ENCODE assay signal across 12 cellular contexts in genomic region chr10:127148933-127149220, GRCh38. TPM values are rescaled to one million over a fixed set of nuclear protein-coding genes. Genes with fewer than 3 reads are reported as not detected.
DNase-seq lines count a peak whose midpoint lies in the region; ATAC-seq, FAIRE-seq and TF ChIP-seq lines count a peak whose summit lies in the region.
"Had no signal": no experiment of that assay in that cellular context is flagged by ENCODE, and none has a peak within 500 bp of the region (broad histone marks: within the 10 kb centered on the region; RNA-seq: fewer than 3 reads in every experiment).

No MANE protein-coding gene starts in this region.

- DNase-seq in A549 (ENCODE audit: low read depth in 1 of 2, low spot score in 1 of 2) (peak; percentile 56 to 57), HPDE6-E6E7 (ENCODE audit: extremely low spot score) (peak; percentile 72), foreskin fibroblast (peak; percentile 85 to 89), GM12891 (ENCODE audit: insufficient read length, low spot score) (no peak), NCI-H345 (lab: John Stamatoyannopoulos, UW) (no peak), nucleus accumbens (lab: John Stamatoyannopoulos, UW) (no peak)
- peak; percentile 6 for DNase-seq in T-helper 2 cell treated with Interferon-gamma antibody and Interleukin-4, amounts not matched to agents 5 μg/mL and 100 μg/mL, for 36 hours (ENCODE audit: low spot score)
- DNase-seq: BE2C, cortex of kidney, NCI-H446 treated with DMSO at 0.1 percent for 48 hours, upper lobe of left lung had no signal

- CTCF ChIA-PET in A549 (lab: Yijun Ruan, JAX), result interaction anchor here (1.3 to 2.0 kb wide), 2 partner anchors 11 to 15 kb away, joined by 4 to 7 read pairs; no protein-coding TSS in a partner anchor

- no peaks in the 10 kb centered on the region for H3K36me3 Mint-ChIP-seq in T-helper 2 cell treated with Interferon-gamma antibody and Interleukin-4, amounts not matched to agents 5 μg/mL and 100 μg/mL, for 36 hours (ENCODE audit: low read depth)

- no peaks in the 10 kb centered on the region for H3K9me3 Mint-ChIP-seq in T-helper 2 cell treated with Interferon-gamma antibody and Interleukin-4, amounts not matched to agents 5 μg/mL and 100 μg/mL, for 36 hours

- TF ChIP-seq POLR2A in A549 (IDR thresholded peaks at IDR 0.05; ENCODE audit: low read length) (no peak), GM12891 (IDR thresholded peaks at IDR 0.05; ENCODE audit: low read depth, low read length) (no peak)

- H3K4me2 ChIP-seq in A549, result peak overlapping the region; percentile 81

- ATAC-seq in A549 (peak; percentile 73 to 80), HG02798 (IDR thresholded peaks at IDR 0.05; ENCODE audit: poor library complexity, unreplicated experiment) (no peak)

- POLR2A ChIA-PET in A549 (lab: Yijun Ruan, JAX), result interaction anchor here (1.0 kb wide), 1 partner anchor 45 kb away, joined by 3 read pairs; no protein-coding TSS in a partner anchor

- no peak overlapping the region for H3K4me3 Mint-ChIP-seq in T-helper 2 cell treated with Interferon-gamma antibody and Interleukin-4, amounts not matched to agents 5 μg/mL and 100 μg/mL, for 36 hours

- no peak overlapping the region for H3K27ac Mint-ChIP-seq in T-helper 2 cell treated with Interferon-gamma antibody and Interleukin-4, amounts not matched to agents 5 μg/mL and 100 μg/mL, for 36 hours

- H3K4me1 Mint-ChIP-seq in T-helper 2 cell treated with Interferon-gamma antibody and Interleukin-4, amounts not matched to agents 5 μg/mL and 100 μg/mL, for 36 hours (ENCODE audit: low read depth), result peaks cover 2% of the 10 kb centered on the region

- H3K27me3 Mint-ChIP-seq in T-helper 2 cell treated with Interferon-gamma antibody and Interleukin-4, amounts not matched to agents 5 μg/mL and 100 μg/mL, for 36 hours (ENCODE audit: low read depth), result no peaks in the 10 kb centered on the region

- TF ChIP-seq RAD21 in A549 (conservative IDR thresholded peaks at IDR 0.05 in 1 of 2, IDR thresholded peaks at IDR 0.05 in 1 of 2), result no peak

- no peak for TF ChIP-seq EP300 in A549 (IDR thresholded peaks at IDR 0.05)

- peak overlapping the region; percentile 10; the same call in 1 of the 3 replicates for H3K4me3 ChIP-seq in A549
- no peak overlapping the region for H3K4me3 ChIP-seq in foreskin fibroblast (ENCODE audit: low read depth in 1 of 2, low read length in 2 of 2)
- H3K4me3 ChIP-seq: upper lobe of left lung had no signal

- H3K9me3 ChIP-seq in A549, result no peaks in the 10 kb centered on the region
- H3K9me3 ChIP-seq: BE2C, upper lobe of left lung had no signal

- H3K4me1 ChIP-seq in A549, result peaks cover 66% of the 10 kb centered on the region
- H3K4me1 ChIP-seq: BE2C had no signal

- WGBS in A549 (ENCODE audit: missing lambda C conversion rate), result 0% methylated on average over 2 of the region's 2 CpGs

- H3K27ac ChIP-seq in A549, result peak overlapping the region; percentile 82 to 87
- H3K27ac ChIP-seq: upper lobe of left lung had no signal

- peak; percentile 32 for FAIRE-seq in A549 (lab: Jason Lieb, UNC)
- FAIRE-seq in GM12891 (lab: Jason Lieb, UNC), result no peak

- no peak for TF ChIP-seq CTCF in A549 (IDR thresholded peaks at IDR 0.05)
- TF ChIP-seq CTCF in foreskin fibroblast (IDR thresholded peaks at IDR 0.05; ENCODE audit: low read depth, low read length), result no peak

TF ChIP-seq in A549, 52 proteins besides CTCF, POLR2A, EP300 and RAD21:
- TF ChIP-seq CEBPB (IDR thresholded peaks at IDR 0.05) (peak in 1 of 2 experiments; percentile 61; a peak in 2 of 4 replicates), ELK1 (IDR thresholded peaks at IDR 0.05; ENCODE audit: low read depth, low read length) (no peak), JUN (IDR thresholded peaks at IDR 0.05) (0 out of 5 replicates have a peak, but pooled peaks of 1 of the 2 experiments have one; percentile 11), MAX (IDR thresholded peaks at IDR 0.05) (no peak)
TF ChIP-seq in A549: peak in this region for 2.

TF ChIP-seq in GM12891, 5 proteins besides CTCF, POLR2A, EP300 and RAD21:
- TF ChIP-seq PAX5 (IDR thresholded peaks at IDR 0.05; ENCODE audit: insufficient read depth, low read length, severe bottlenecking), result no peak
- no peak for TF ChIP-seq SPI1 (IDR thresholded peaks at IDR 0.05; ENCODE audit: low read depth, low read length)
- no peak for TF ChIP-seq POU2F2 (IDR thresholded peaks at IDR 0.05; ENCODE audit: low read depth, low read length)
- TF ChIP-seq POLR2AphosphoS5 (IDR thresholded peaks at IDR 0.05; ENCODE audit: low read depth, low read length), result no peak
- no peak for TF ChIP-seq TAF1 (IDR thresholded peaks at IDR 0.05; ENCODE audit: low read depth, low read length)

RNA-seq across cellular contexts. Expression of gene INSYN2A, which starts 47.5 kb away (rescaled TPM):
- polyA plus RNA-seq in A549 (2011; rRNA removed) (0.20 and 0.25 TPM in 2 replicates), A549 (2017; fragmentation: RNase III; extraction: RNeasy Plus Mini Kit Qiagen cat#74134 plus additional on column Dnase treatment) (0.47 to 0.62 TPM (median 0.54 TPM) in 3 replicates)
- 0.19 and 0.25 TPM in 2 replicates for polyA plus RNA-seq in A549 (2012; cell fraction: cytosol; rRNA removed)
- 0.20 and 0.23 TPM in 2 replicates for polyA plus RNA-seq in A549 (2012; cell fraction: nucleus; rRNA removed)
- 0.24 and 0.25 TPM in 2 replicates for polyA minus RNA-seq in A549 (2011; rRNA and poly(A)+ RNA removed)
- polyA plus RNA-seq in GM12891 (2012; ENCODE audit: low read depth, missing spikeins), result 0.01 TPM

Comparison
In these comparisons a context has a peak if more than half of its experiments do, and no peak if none do; other contexts are left out.
1. DNase-seq: peak in A549 (2 of 2), HPDE6-E6E7 (single experiment), T-helper 2 cell treated with Interferon-gamma antibody and Interleukin-4, amounts not matched to agents 5 μg/mL and 100 μg/mL, for 36 hours (single experiment) and foreskin fibroblast (2 of 2); none in GM12891 (single experiment), NCI-H345 (single experiment) and nucleus accumbens (0 of 56).